19 cellular contexts compared by ENCODE assay signal in the genomic region with DNA sequence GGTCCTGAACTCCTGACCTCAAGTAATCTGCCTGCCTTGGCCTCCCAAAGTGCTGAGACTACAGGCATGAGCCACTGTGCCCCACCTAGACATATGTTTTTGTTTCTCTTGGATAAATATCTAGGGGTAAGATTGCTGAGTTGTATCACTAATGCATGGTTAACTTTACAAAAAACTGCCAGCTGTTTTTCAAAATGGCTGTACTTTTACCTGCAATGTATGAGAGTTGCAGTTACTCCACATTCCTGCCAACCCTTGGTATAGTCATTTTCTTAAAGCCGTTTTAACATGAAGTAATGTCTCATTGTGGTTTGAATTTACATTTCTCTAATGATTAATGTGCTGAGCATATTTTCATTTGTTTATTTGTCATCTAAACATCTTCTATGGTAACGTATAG.
"Had no signal": no experiment of that assay in that cellular context is flagged by ENCODE, and none has a peak within 500 bp of the region (broad histone marks: within the 10 kb centered on the region; RNA-seq: fewer than 3 reads in every experiment).

No MANE protein-coding gene starts in this region.

- DNase-seq: activated CD4-positive, alpha-beta T cell treated with anti-CD3 and anti-CD28 coated beads, Interleukin-2, amount 10 ng/mL, durations not matched to agents 24 days and 14 days; activated gamma-delta T cell; amniotic stem cell; central memory CD4-positive, alpha-beta T cell; cortex of kidney; effector memory CD4-positive, alpha-beta T cell; heart right ventricle; midbrain; ovary; stimulated activated CD4-positive, alpha-beta T cell treated with anti-CD3 and anti-CD28 coated beads, Interleukin-1b, Interleukin-23, amount 100 ng/mL, for 48 hours; stomach; testis; upper lobe of right lung; WERI-Rb-1 had no signal

- H3K27me3 Mint-ChIP-seq: activated CD4-positive, alpha-beta T cell treated with anti-CD3 and anti-CD28 coated beads, Interleukin-2, amount 10 ng/mL, durations not matched to agents 24 days and 14 days had no signal

- H3K4me3 Mint-ChIP-seq: activated CD4-positive, alpha-beta T cell treated with anti-CD3 and anti-CD28 coated beads, Interleukin-2, amount 10 ng/mL, durations not matched to agents 24 days and 14 days; T-helper 1 cell treated with Interleukin-12 subunit alpha and Interleukin-12 subunit beta and Interleukin-4 antibody, amounts not matched to agents 30 μg/mL and 1 μg/mL, for 36 hours had no signal

- H3K4me3 ChIP-seq: gastroesophageal sphincter, heart right ventricle, lung, ovary, stomach, testis, upper lobe of right lung had no signal

- H3K27me3 ChIP-seq: gastroesophageal sphincter, heart right ventricle, ovary, stomach, testis, upper lobe of right lung had no signal

- H3K27ac Mint-ChIP-seq: activated CD4-positive, alpha-beta T cell treated with anti-CD3 and anti-CD28 coated beads, Interleukin-2, amount 10 ng/mL, durations not matched to agents 24 days and 14 days; activated naive CD4-positive, alpha-beta T cell treated with anti-CD3 and anti-CD28 coated beads, Interleukin-2, amount 50 U/mL, for 72 hours; T-helper 1 cell treated with Interleukin-12 subunit alpha and Interleukin-12 subunit beta and Interleukin-4 antibody, amounts not matched to agents 30 μg/mL and 1 μg/mL, for 36 hours had no signal

- H3K36me3 ChIP-seq: ovary, WERI-Rb-1 had no signal

- H3K9me3 ChIP-seq: gastroesophageal sphincter, heart right ventricle, ovary, stomach, testis, upper lobe of right lung had no signal

- ATAC-seq: gastroesophageal sphincter, heart right ventricle, SK-N-SH treated with all-trans-retinoic acid at 6 μM for 48 hours, upper lobe of right lung had no signal

- H3K9me3 Mint-ChIP-seq: activated naive CD4-positive, alpha-beta T cell treated with anti-CD3 and anti-CD28 coated beads, Interleukin-2, amount 50 U/mL, for 72 hours had no signal

- H3K4me1 ChIP-seq: stomach, testis, upper lobe of right lung had no signal

- H3K27ac ChIP-seq: gastroesophageal sphincter, heart right ventricle, ovary, stomach, testis, upper lobe of right lung, WERI-Rb-1 had no signal
